ENCODE assay signal across 11 cellular contexts in genomic region chr1:6360517-6360916, GRCh38. TPM values are rescaled to one million over a fixed set of nuclear protein-coding genes. Genes with fewer than 3 reads are reported as not detected.
A peak's percentile ranks its signal among the peaks of the same experiment; 100 is the strongest.
DNase-seq lines count a peak whose midpoint lies in the region; ATAC-seq and TF ChIP-seq lines count a peak whose summit lies in the region.
"Had no signal": no experiment of that assay in that cellular context is flagged by ENCODE, and none has a peak within 500 bp of the region (broad histone marks: within the 10 kb centered on the region; RNA-seq: fewer than 3 reads in every experiment).

No MANE protein-coding gene starts in this region.

- no peak overlapping the region for H3K9ac ChIP-seq in PC-3 (ENCODE audit: low read length)

- H3K4me3 ChIP-seq in thoracic aorta (no peak overlapping the region), PC-3 (ENCODE audit: low read length) (no peak overlapping the region), dorsolateral prefrontal cortex (no peak overlapping the region)

- no peak overlapping the region for H3K4me2 ChIP-seq in PC-3 (ENCODE audit: low read length)

- no peak overlapping the region for H3K4me3 Mint-ChIP-seq in activated CD8-positive, alpha-beta memory T cell treated with anti-CD3 and anti-CD28 coated beads, Interleukin-2, amount 10 ng/mL, durations not matched to agents 7 days and 5 days
- peak overlapping the region; percentile 1 for H3K4me3 Mint-ChIP-seq in activated T-helper 2 cell treated with anti-CD3 and anti-CD28 coated beads, Interferon-gamma antibody, Interleukin-2, Interleukin-4, amounts not matched to agents 10 μg/mL and 5 μg/mL and 100 μg/mL, durations not matched to agents 14 hours and 24 hours and 36 hours (ENCODE audit: low read depth)
- peak overlapping the region; percentile 66 for H3K4me3 Mint-ChIP-seq in memory B cell

- H3F3A ChIP-seq in PC-3 (ENCODE audit: low read length, unreplicated experiment) = no peaks in the 10 kb centered on the region

- POLR2A ChIA-PET in PC-3 (lab: Charles Lee; ENCODE audit: unreplicated experiment) = no interaction called here

- H3K9me3 ChIP-seq in thoracic aorta = no peaks in the 10 kb centered on the region
- H3K9me3 ChIP-seq in PC-3 (ENCODE audit: low read length) = no peaks in the 10 kb centered on the region

- BruUV-seq in PC-3 (replicated peaks; lab: Mats Ljungman, UMichigan) = no TSS peak

- no peak overlapping the region for H2AFZ ChIP-seq in PC-3 (ENCODE audit: low read length)

- TF ChIP-seq CTCF in thoracic aorta (IDR thresholded peaks at IDR 0.05) (no peak), PC-3 (conservative IDR thresholded peaks at IDR 0.05; ENCODE audit: low read depth, low read length) (no peak), dorsolateral prefrontal cortex (IDR thresholded peaks at IDR 0.05 in 54 of 56, conservative IDR thresholded peaks at IDR 0.05 in 2 of 56; ENCODE audit: low read depth in 1 of 56, partially characterized antibody in 56 of 56) (no peak)

- H3K9me3 Mint-ChIP-seq in activated CD8-positive, alpha-beta memory T cell treated with anti-CD3 and anti-CD28 coated beads, Interleukin-2, amount 10 ng/mL, durations not matched to agents 7 days and 5 days (ENCODE audit: low read depth) = no peaks in the 10 kb centered on the region
- no peaks in the 10 kb centered on the region for H3K9me3 Mint-ChIP-seq in activated T-helper 2 cell treated with anti-CD3 and anti-CD28 coated beads, Interferon-gamma antibody, Interleukin-2, Interleukin-4, amounts not matched to agents 10 μg/mL and 5 μg/mL and 100 μg/mL, durations not matched to agents 14 hours and 24 hours and 36 hours
- no peaks in the 10 kb centered on the region for H3K9me3 Mint-ChIP-seq in memory B cell

- H3K4me1 ChIP-seq in thoracic aorta (ENCODE audit: control insufficient read depth in 1 of 2, low read depth in 2 of 2) = peaks cover 18 to 36% of the 10 kb centered on the region in 2 donors
- H3K4me1 ChIP-seq in PC-3 (ENCODE audit: insufficient read depth, low read length) = no peaks in the 10 kb centered on the region

- peak overlapping the region; percentile 70 for H3K27ac Mint-ChIP-seq in activated CD8-positive, alpha-beta memory T cell treated with anti-CD3 and anti-CD28 coated beads, Interleukin-2, amount 10 ng/mL, durations not matched to agents 7 days and 5 days
- H3K27ac Mint-ChIP-seq in activated T-helper 2 cell treated with anti-CD3 and anti-CD28 coated beads, Interferon-gamma antibody, Interleukin-2, Interleukin-4, amounts not matched to agents 10 μg/mL and 5 μg/mL and 100 μg/mL, durations not matched to agents 14 hours and 24 hours and 36 hours = peak overlapping the region; percentile 61
- H3K27ac Mint-ChIP-seq in memory B cell = no peak overlapping the region

- H3K27ac ChIP-seq in thoracic aorta = peak overlapping the region; percentile 64 to 79
- H3K27ac ChIP-seq in PC-3 (ENCODE audit: low read length) = no peak overlapping the region
- no peak overlapping the region for H3K27ac ChIP-seq in dorsolateral prefrontal cortex

- H3K79me2 ChIP-seq in PC-3 (ENCODE audit: low read length) = peaks cover 56% of the 10 kb centered on the region

- no peak for ATAC-seq in activated CD8-positive, alpha-beta memory T cell treated with anti-CD3 and anti-CD28 coated beads, Interleukin-2, amount 10 ng/mL, durations not matched to agents 7 days and 5 days
- no peak for ATAC-seq in memory B cell (ENCODE audit: low read depth)
- ATAC-seq in thoracic aorta (ENCODE audit: insufficient number of reproducible peaks, low FRiP score, low read depth) = no peak
- ATAC-seq in PC-3 = no peak
- ATAC-seq in activated CD4-positive, CD25-positive, alpha-beta regulatory T cell treated with anti-CD3 and anti-CD28 coated beads, Interleukin-2, amount 50 U/mL, for 24 hours = no peak

- H3K27me3 ChIP-seq in thoracic aorta (replicated peaks; ENCODE audit: insufficient read depth) (no peaks in the 10 kb centered on the region), PC-3 (ENCODE audit: low read length) (no peaks in the 10 kb centered on the region), dorsolateral prefrontal cortex (no peaks in the 10 kb centered on the region)

- H3K27me3 Mint-ChIP-seq in activated CD8-positive, alpha-beta memory T cell treated with anti-CD3 and anti-CD28 coated beads, Interleukin-2, amount 10 ng/mL, durations not matched to agents 7 days and 5 days = no peaks in the 10 kb centered on the region
- H3K27me3 Mint-ChIP-seq in activated T-helper 2 cell treated with anti-CD3 and anti-CD28 coated beads, Interferon-gamma antibody, Interleukin-2, Interleukin-4, amounts not matched to agents 10 μg/mL and 5 μg/mL and 100 μg/mL, durations not matched to agents 14 hours and 24 hours and 36 hours (ENCODE audit: low read depth) = no peaks in the 10 kb centered on the region
- no peaks in the 10 kb centered on the region for H3K27me3 Mint-ChIP-seq in memory B cell

- H3K36me3 ChIP-seq in thoracic aorta (no peaks in the 10 kb centered on the region), PC-3 (ENCODE audit: low read depth, low read length) (no peaks in the 10 kb centered on the region; the same call in 1 of the 2 replicates)

- peaks cover 5% of the 10 kb centered on the region for H3K36me3 Mint-ChIP-seq in activated CD8-positive, alpha-beta memory T cell treated with anti-CD3 and anti-CD28 coated beads, Interleukin-2, amount 10 ng/mL, durations not matched to agents 7 days and 5 days
- peaks cover 18% of the 10 kb centered on the region for H3K36me3 Mint-ChIP-seq in activated T-helper 2 cell treated with anti-CD3 and anti-CD28 coated beads, Interferon-gamma antibody, Interleukin-2, Interleukin-4, amounts not matched to agents 10 μg/mL and 5 μg/mL and 100 μg/mL, durations not matched to agents 14 hours and 24 hours and 36 hours (ENCODE audit: low read depth)
- H3K36me3 Mint-ChIP-seq in memory B cell = no peaks in the 10 kb centered on the region

- no peak for DNase-seq in activated CD8-positive, alpha-beta memory T cell treated with anti-CD3 and anti-CD28 coated beads, Interleukin-2, amount 10 ng/mL, durations not matched to agents 7 days and 5 days
- DNase-seq in activated CD8-positive, alpha-beta memory T cell treated with anti-CD3 and anti-CD28 coated beads for 24 hours = no peak
- no peak for DNase-seq in activated T-helper 2 cell treated with anti-CD3 and anti-CD28 coated beads, Interferon-gamma antibody, Interleukin-2, Interleukin-4, amounts not matched to agents 10 μg/mL and 5 μg/mL and 100 μg/mL, durations not matched to agents 14 hours and 24 hours and 36 hours (ENCODE audit: low spot score)
- DNase-seq in memory B cell (ENCODE audit: low spot score in 2 of 2) (no peak), thoracic aorta (ENCODE audit: low spot score) (no peak), PC-3 (no peak), dorsolateral prefrontal cortex (no peak)
- DNase-seq: activated gamma-delta T cell treated with Interleukin-2 at 50 U/mL for 16 hours, NCI-H2081, SW 1271 had no signal

- CTCF ChIA-PET in activated CD8-positive, alpha-beta memory T cell treated with anti-CD3 and anti-CD28 coated beads, Interleukin-2, amount 10 ng/mL, durations not matched to agents 7 days and 5 days (lab: Charles Lee) = interaction anchor here (0.7 to 7.7 kb wide), 11 partner anchors 11 to 194 kb away, joined by 3 to 90 read pairs (median 4); partner anchors contain the start of genes NOL9 and TAS1R1
- CTCF ChIA-PET in PC-3 (lab: Charles Lee) = interaction anchor here (0.6 kb wide), 1 partner anchor 80 kb away, joined by 3 read pairs; no protein-coding TSS in a partner anchor

- H3K9me2 ChIP-seq in PC-3 (replicated peaks; ENCODE audit: low read length) = no peaks in the 10 kb centered on the region

- H4K20me1 ChIP-seq in PC-3 (ENCODE audit: low read length) = no peaks in the 10 kb centered on the region

- intact Hi-C loops in activated T-helper 2 cell treated with anti-CD3 and anti-CD28 coated beads, Interferon-gamma antibody, Interleukin-2, Interleukin-4, amounts not matched to agents 10 μg/mL and 5 μg/mL and 100 μg/mL, durations not matched to agents 14 hours and 24 hours and 36 hours (cut with micrococcal nuclease) = no loop called here
- intact Hi-C loops in PC-3 (cut with micrococcal nuclease) = no loop called here
- intact Hi-C loops in dorsolateral prefrontal cortex (cut with DNase I) = no loop called here

- peaks cover 42% of the 10 kb centered on the region for H3K4me1 Mint-ChIP-seq in activated CD8-positive, alpha-beta memory T cell treated with anti-CD3 and anti-CD28 coated beads, Interleukin-2, amount 10 ng/mL, durations not matched to agents 7 days and 5 days
- H3K4me1 Mint-ChIP-seq in activated T-helper 2 cell treated with anti-CD3 and anti-CD28 coated beads, Interferon-gamma antibody, Interleukin-2, Interleukin-4, amounts not matched to agents 10 μg/mL and 5 μg/mL and 100 μg/mL, durations not matched to agents 14 hours and 24 hours and 36 hours (ENCODE audit: low read depth) = peaks cover 44% of the 10 kb centered on the region
- H3K4me1 Mint-ChIP-seq in memory B cell = peaks cover 11% of the 10 kb centered on the region

RNA-seq across cellular contexts. Expression of gene ACOT7, which starts 33.0 kb away (rescaled TPM):
- 10 to 100 TPM; 81.3 to 87.0 TPM for total RNA-seq in activated CD8-positive, alpha-beta memory T cell treated with anti-CD3 and anti-CD28 coated beads, Interleukin-2, amount 10 ng/mL, durations not matched to agents 7 days and 5 days
- total RNA-seq in activated T-helper 2 cell treated with anti-CD3 and anti-CD28 coated beads, Interferon-gamma antibody, Interleukin-2, Interleukin-4, amounts not matched to agents 10 μg/mL and 5 μg/mL and 100 μg/mL, durations not matched to agents 14 hours and 24 hours and 36 hours = 128 and 132 TPM in 2 replicates
- total RNA-seq in thoracic aorta (10 to 100 TPM; 23.7 to 33.0 TPM), PC-3 (2014; rRNA removed) (164 and 165 TPM in 2 replicates), dorsolateral prefrontal cortex (100 to 1,000 TPM in 112 of 120 experiments, 10 to 100 TPM in 8; 67.4 to 236 (median 171) TPM)

RNA-seq across cellular contexts. Expression of gene HES2, which starts 59.2 kb away (rescaled TPM):
- total RNA-seq in activated CD8-positive, alpha-beta memory T cell treated with anti-CD3 and anti-CD28 coated beads, Interleukin-2, amount 10 ng/mL, durations not matched to agents 7 days and 5 days = under 1 TPM in 1 of 2 experiments, not detected in 1; 0.52 TPM
- total RNA-seq in activated T-helper 2 cell treated with anti-CD3 and anti-CD28 coated beads, Interferon-gamma antibody, Interleukin-2, Interleukin-4, amounts not matched to agents 10 μg/mL and 5 μg/mL and 100 μg/mL, durations not matched to agents 14 hours and 24 hours and 36 hours = 0.21 and 0.51 TPM in 2 replicates
- not detected for total RNA-seq in thoracic aorta
- total RNA-seq in PC-3 (2014; rRNA removed) = 41.0 and 42.9 TPM in 2 replicates
- total RNA-seq in dorsolateral prefrontal cortex = under 1 TPM in 4 of 120 experiments, not detected in 116; 0.13 to 0.39 (median 0.26) TPM

Comparison
In these comparisons a context has a peak if more than half of its experiments do, and no peak if none do; other contexts are left out.
1. H3K27ac ChIP-seq: peak in thoracic aorta (2 of 2); none in PC-3 (single experiment) and dorsolateral prefrontal cortex (0 of 59).
2. RNA of gene HES2, which starts 59.2 kb away (total RNA-seq): 41.0 to 42.9 TPM in PC-3; 0.52 TPM in activated CD8-positive, alpha-beta memory T cell treated with anti-CD3 and anti-CD28 coated beads, Interleukin-2, amount 10 ng/mL, durations not matched to agents 7 days and 5 days, 0.21 to 0.51 TPM in activated T-helper 2 cell treated with anti-CD3 and anti-CD28 coated beads, Interferon-gamma antibody, Interleukin-2, Interleukin-4, amounts not matched to agents 10 μg/mL and 5 μg/mL and 100 μg/mL, durations not matched to agents 14 hours and 24 hours and 36 hours, not detected in thoracic aorta and 0.13 to 0.39 TPM in dorsolateral prefrontal cortex; every median in the first group is over 10 times any median in the second.